ENCODE assay signal across 8 cellular contexts in genomic region chr6:165049362-165049761, GRCh38.
DNase-seq lines count a peak whose midpoint lies in the region; ATAC-seq and TF ChIP-seq lines count a peak whose summit lies in the region.

No MANE protein-coding gene starts in this region.

- no peaks in the 10 kb centered on the region for H4K20me1 ChIP-seq in PC-3 (ENCODE audit: low read length)

- H3K9me3 ChIP-seq in PC-3 (ENCODE audit: low read length), result no peaks in the 10 kb centered on the region

- no peak overlapping the region for H3K27ac ChIP-seq in PC-3 (ENCODE audit: low read length)

- H3F3A ChIP-seq in PC-3 (ENCODE audit: low read length, unreplicated experiment), result no peaks in the 10 kb centered on the region

- H3K4me1 Mint-ChIP-seq in effector memory CD8-positive, alpha-beta T cell (ENCODE audit: low read depth in 2 of 2), result no peaks in the 10 kb centered on the region

- no peaks in the 10 kb centered on the region for H3K36me3 ChIP-seq in PC-3 (ENCODE audit: low read depth, low read length)

- H3K4me3 Mint-ChIP-seq in effector memory CD8-positive, alpha-beta T cell, result no peak overlapping the region

- H2AFZ ChIP-seq in PC-3 (ENCODE audit: low read length), result peak overlapping the region; percentile 71; the same call in 1 of the 2 replicates

- no peaks in the 10 kb centered on the region for H3K4me1 ChIP-seq in PC-3 (ENCODE audit: insufficient read depth, low read length)

- intact Hi-C loops in PC-3 (cut with micrococcal nuclease), result loop anchor here (5.0 kb wide), 1 partner anchor 122 kb away; no protein-coding TSS in a partner anchor

- CTCF ChIA-PET in PC-3 (lab: Charles Lee), result no interaction called here

- POLR2A ChIA-PET in PC-3 (lab: Charles Lee; ENCODE audit: unreplicated experiment), result no interaction called here

- ATAC-seq in PC-3 (0 out of 2 replicates have a peak, but pooled peaks have one; percentile 20), esophagus mucosa (no peak), GM19023 (IDR thresholded peaks at IDR 0.05; ENCODE audit: unreplicated experiment) (no peak), HG03045 (IDR thresholded peaks at IDR 0.05; ENCODE audit: unreplicated experiment) (no peak)
- no peak for ATAC-seq in effector memory CD8-positive, alpha-beta T cell (replicated peaks)

- H3K9ac ChIP-seq in PC-3 (ENCODE audit: low read length), result no peak overlapping the region

- no peaks in the 10 kb centered on the region for H3K9me2 ChIP-seq in PC-3 (replicated peaks; ENCODE audit: low read length)

- H3K4me3 ChIP-seq in PC-3 (ENCODE audit: low read length) (no peak overlapping the region), fibroblast of mammary gland (ENCODE audit: control insufficient read depth, low read depth, low read length) (no peak overlapping the region)

- no peaks in the 10 kb centered on the region for H3K27me3 ChIP-seq in PC-3 (ENCODE audit: low read length)

- no peaks in the 10 kb centered on the region for H3K79me2 ChIP-seq in PC-3 (ENCODE audit: low read length)

- peaks cover 4 to 27% of the 10 kb centered on the region in 2 donors for H3K9me3 Mint-ChIP-seq in effector memory CD8-positive, alpha-beta T cell

- no peak overlapping the region for H3K27ac Mint-ChIP-seq in effector memory CD8-positive, alpha-beta T cell

- no peak for DNase-seq in AG09319 (ENCODE audit: extremely low read depth, low read depth)
- peak; percentile 60 for DNase-seq in PC-3
- DNase-seq in fibroblast of mammary gland (ENCODE audit: low read depth), result peak; percentile 14
- no peak for DNase-seq in effector memory CD8-positive, alpha-beta T cell

- no TSS peak for BruUV-seq in PC-3 (replicated peaks; lab: Mats Ljungman, UMichigan)

- TF ChIP-seq CTCF in AG09319 (IDR thresholded peaks at IDR 0.05; ENCODE audit: low read depth, low read length) (peak; percentile 19), GM12872 (IDR thresholded peaks at IDR 0.05; ENCODE audit: insufficient read depth, low read depth, low read length) (peak; percentile 52; the same call in 2 of the 3 replicates), PC-3 (conservative IDR thresholded peaks at IDR 0.05; ENCODE audit: low read depth, low read length) (peak; percentile 75), fibroblast of mammary gland (conservative IDR thresholded peaks at IDR 0.05; ENCODE audit: control insufficient read depth, insufficient read depth, low read depth, low read length) (peak; percentile 42)

- no peak overlapping the region for H3K4me2 ChIP-seq in PC-3 (ENCODE audit: low read length)

- H3K36me3 Mint-ChIP-seq in effector memory CD8-positive, alpha-beta T cell (ENCODE audit: insufficient read depth), result no peaks in the 10 kb centered on the region

- H3K27me3 Mint-ChIP-seq in effector memory CD8-positive, alpha-beta T cell, result no peaks in the 10 kb centered on the region

Comparison
In these comparisons a context has a peak if more than half of its experiments do, and no peak if none do; other contexts are left out.
1. DNase-seq: peak in PC-3 (single experiment) and fibroblast of mammary gland (single experiment); none in AG09319 (single experiment) and effector memory CD8-positive, alpha-beta T cell (0 of 3).
2. CTCF ChIP-seq: peak in every context shown above with its lines; median percentile 75 in PC-3; 52 in GM12872; 42 in fibroblast of mammary gland; 19 in AG09319.